In genomic region chr10:987906-988666, GRCh38 we compare ENCODE assay signal across 8 cellular contexts. TPM values are rescaled to one million over a fixed set of nuclear protein-coding genes. Genes with fewer than 3 reads are reported as not detected.
A peak's percentile ranks its signal among the peaks of the same experiment; 100 is the strongest.
DNase-seq lines count a peak whose midpoint lies in the region; ATAC-seq and TF ChIP-seq lines count a peak whose summit lies in the region.

GTPBP4 (plus strand) TSS chr10:988434; CDS start chr10:988480, 46 bp downstream.

- peaks cover 9% of the 10 kb centered on the region; the same call in 1 of the 2 replicates for H3F3A ChIP-seq in PC-9 (ENCODE audit: insufficient read depth, low read depth)

- DNase-seq in DMS53 (lab: John Stamatoyannopoulos, UW), result peak; percentile 100
- DNase-seq in PC-9, result peak; percentile 89 to 91
- DNase-seq in activated T-cell treated with anti-CD3 and anti-CD28 coated beads, Interleukin-2, amount 50 U/mL, for 24 hours, result peak; percentile 95
- peak; percentile 89 to 92 for DNase-seq in stimulated activated CD8-positive, alpha-beta memory T cell treated with anti-CD3 and anti-CD28 coated beads, Interleukin-7, amount 100 ng/mL, for 1 hour (ENCODE audit: low read depth in 2 of 2)

- peak within 1 kb of the TSS; percentile 95 for H2AFZ ChIP-seq in PC-9

- H3K4me1 Mint-ChIP-seq in IgD-negative memory B cell, result peaks cover 22 to 28% (median 28%) of the 10 kb centered on the region in 3 donors
- H3K4me1 Mint-ChIP-seq in activated T-cell treated with anti-CD3 and anti-CD28 coated beads, Interleukin-2, amount 50 U/mL, for 24 hours (ENCODE audit: low read depth), result peaks cover 48% of the 10 kb centered on the region

- H3K27me3 ChIP-seq in PC-9 (ENCODE audit: insufficient read depth, low read depth) (no peaks in the 10 kb centered on the region), esophagus (ENCODE audit: control insufficient read depth in 1 of 2, insufficient read depth in 2 of 2, low read length in 2 of 2) (no peaks in the 10 kb centered on the region), mucosa of stomach (ENCODE audit: control insufficient read depth, insufficient read depth, low read length) (no peaks in the 10 kb centered on the region)

- H3K79me2 ChIP-seq in PC-9 (ENCODE audit: low read depth), result peaks cover 59% of the 10 kb centered on the region

- H3K27ac Mint-ChIP-seq in IgD-negative memory B cell, result peak within 1 kb of the TSS; percentile 91 to 95 (median 93)
- H3K27ac Mint-ChIP-seq in activated T-cell treated with anti-CD3 and anti-CD28 coated beads, Interleukin-2, amount 50 U/mL, for 24 hours, result peak within 1 kb of the TSS; percentile 99

- WGBS in esophagus, 2 donors, result 0% methylated on average over 64 to 71 of the region's 71 CpGs

- ATAC-seq in GM21529 (IDR thresholded peaks at IDR 0.05; ENCODE audit: unreplicated experiment), result peak; percentile 96

- H3K9ac ChIP-seq in mucosa of stomach (ENCODE audit: low read length), result peak within 1 kb of the TSS; percentile 89

- CTCF ChIA-PET in PC-9 (lab: Charles Lee), result no interaction called here

- peak within 1 kb of the TSS; percentile 91 for H3K4me2 ChIP-seq in PC-9

- 0 out of 2 replicates have a peak, but pooled peaks cover 7% of the 10 kb centered on the region for H3K36me3 ChIP-seq in PC-9 (ENCODE audit: low read depth)
- peaks cover 0 to 4% of the 10 kb centered on the region in 2 donors for H3K36me3 ChIP-seq in esophagus (ENCODE audit: control insufficient read depth in 2 of 2, insufficient read depth in 2 of 2, low read length in 1 of 2)
- no peaks in the 10 kb centered on the region for H3K36me3 ChIP-seq in mucosa of stomach (ENCODE audit: control insufficient read depth, insufficient read depth, low read length)

- H4K20me1 ChIP-seq in PC-9 (ENCODE audit: insufficient read depth), result peaks cover 44% of the 10 kb centered on the region

- no peaks in the 10 kb centered on the region for H3K27me3 Mint-ChIP-seq in IgD-negative memory B cell
- H3K27me3 Mint-ChIP-seq in activated T-cell treated with anti-CD3 and anti-CD28 coated beads, Interleukin-2, amount 50 U/mL, for 24 hours, result no peaks in the 10 kb centered on the region

- H3K4me1 ChIP-seq in PC-9 (replicated peaks; ENCODE audit: insufficient read depth), result peaks cover 20% of the 10 kb centered on the region
- peaks cover 2 to 6% of the 10 kb centered on the region in 2 donors for H3K4me1 ChIP-seq in esophagus (ENCODE audit: control insufficient read depth in 2 of 2, insufficient read depth in 2 of 2, low read length in 1 of 2)
- peaks cover 47% of the 10 kb centered on the region for H3K4me1 ChIP-seq in mucosa of stomach (ENCODE audit: control insufficient read depth, insufficient read depth, low read length)

- POLR2A ChIA-PET in PC-9 (lab: Charles Lee; ENCODE audit: unreplicated experiment), result interaction anchor here (0.6 kb wide), 1 partner anchor 41 kb away, joined by 4 read pairs; no protein-coding TSS in a partner anchor

- intact Hi-C loops in PC-9 (cut with micrococcal nuclease; ENCODE audit: unreplicated experiment), result loop anchor here (1.0 to 2.0 kb wide), 2 partner anchors 57 to 61 kb away; partner anchors contain the start of genes IDI1 and LARP4B

- H3K9me2 ChIP-seq in PC-9 (ENCODE audit: insufficient read depth), result no peaks in the 10 kb centered on the region

- TSS peak; percentile 74 for BruUV-seq in PC-9 (replicated peaks; lab: Mats Ljungman, UMichigan)

- H3K36me3 Mint-ChIP-seq in IgD-negative memory B cell, result peaks cover 1% of the 10 kb centered on the region
- H3K36me3 Mint-ChIP-seq in activated T-cell treated with anti-CD3 and anti-CD28 coated beads, Interleukin-2, amount 50 U/mL, for 24 hours (ENCODE audit: low read depth), result peaks cover 49% of the 10 kb centered on the region

- TF ChIP-seq CTCF in PC-9 (conservative IDR thresholded peaks at IDR 0.05), result no peak

- H3K9me3 Mint-ChIP-seq in IgD-negative memory B cell, result no peaks in the 10 kb centered on the region
- H3K9me3 Mint-ChIP-seq in activated T-cell treated with anti-CD3 and anti-CD28 coated beads, Interleukin-2, amount 50 U/mL, for 24 hours, result no peaks in the 10 kb centered on the region

- peak within 1 kb of the TSS; percentile 57 for H3K27ac ChIP-seq in PC-9
- peak within 1 kb of the TSS; percentile 90 to 97 for H3K27ac ChIP-seq in esophagus (ENCODE audit: low read depth in 2 of 2, low read length in 1 of 2)

- H3K4me3 ChIP-seq in PC-9 (peak within 1 kb of the TSS; percentile 91), esophagus (ENCODE audit: low read depth in 1 of 2, low read length in 2 of 2) (peak within 1 kb of the TSS; percentile 88 to 92), mucosa of stomach (ENCODE audit: low read length) (peak within 1 kb of the TSS; percentile 58)

- H3K9me3 ChIP-seq in PC-9 (ENCODE audit: insufficient read depth, low read depth) (no peaks in the 10 kb centered on the region), esophagus (ENCODE audit: control insufficient read depth in 2 of 2, insufficient read depth in 1 of 2, low read depth in 1 of 2, low read length in 1 of 2) (no peaks in the 10 kb centered on the region), mucosa of stomach (ENCODE audit: control insufficient read depth, low read length) (no peaks in the 10 kb centered on the region)

- peak within 1 kb of the TSS; percentile 93 to 98 (median 98) for H3K4me3 Mint-ChIP-seq in IgD-negative memory B cell
- H3K4me3 Mint-ChIP-seq in activated T-cell treated with anti-CD3 and anti-CD28 coated beads, Interleukin-2, amount 50 U/mL, for 24 hours, result peak within 1 kb of the TSS; percentile 97

RNA-seq across cellular contexts. Expression of gene GTPBP4, which starts in this region (rescaled TPM):
- polyA plus RNA-seq in IgD-negative memory B cell (20.7 TPM), esophagus (10 to 100 TPM in 1 of 2 donors, 1 to 10 TPM in 1; 9.8 to 29.4 TPM)
- total RNA-seq in PC-9 (2021), result 62.5 and 74.1 TPM in 2 replicates

Comparison
In these comparisons a context has a peak if more than half of its experiments do, and no peak if none do; other contexts are left out.
1. Peak in every context shown above with its lines: DNase-seq, ATAC-seq, H3K4me3 ChIP-seq and H3K27ac ChIP-seq.